In the genomic region with DNA sequence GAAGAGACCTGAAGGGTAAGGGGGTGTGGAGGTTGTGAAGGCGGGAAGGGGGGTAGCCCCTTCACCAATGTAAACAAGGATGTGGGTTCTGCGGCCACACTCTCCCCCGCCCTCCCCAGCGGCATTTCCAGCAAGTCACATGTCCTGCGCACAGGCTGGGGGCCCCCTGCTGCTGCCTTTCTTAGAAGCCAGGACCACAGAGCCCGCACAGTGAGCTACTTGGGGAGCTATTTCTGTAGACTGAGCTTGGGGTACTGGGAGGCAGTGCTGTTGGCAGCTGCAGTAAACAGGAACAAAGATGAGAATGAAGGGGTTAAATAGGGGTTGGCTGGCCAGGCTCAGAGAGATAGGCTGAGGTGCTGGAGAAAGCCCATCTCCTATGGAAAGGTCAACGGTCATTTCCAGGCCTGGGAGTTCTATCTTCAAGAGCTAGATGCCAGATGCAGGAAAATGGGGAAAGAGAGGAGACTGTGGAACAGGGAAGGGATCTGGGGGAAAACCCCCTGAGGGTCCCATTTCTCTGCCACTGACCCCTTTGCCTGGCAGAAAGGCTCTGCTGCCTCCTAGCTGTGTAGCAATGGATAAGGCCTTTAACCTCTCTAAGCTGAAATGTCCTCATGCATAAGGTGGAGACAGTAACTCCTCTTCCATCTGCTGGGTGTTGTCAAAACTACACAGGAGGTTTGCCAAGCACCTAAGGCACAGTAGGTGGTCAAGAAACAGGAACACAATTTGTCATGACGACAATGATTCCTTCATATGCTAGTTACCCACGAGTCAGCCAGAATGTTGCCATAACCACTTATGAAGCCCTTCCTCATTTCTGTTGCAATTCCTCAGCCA, we compare ENCODE assay signal across 8 cellular contexts. TPM values are rescaled to one million over a fixed set of nuclear protein-coding genes. Genes with fewer than 3 reads are reported as not detected.
DNase-seq lines count a peak whose midpoint lies in the region; ATAC-seq and TF ChIP-seq lines count a peak whose summit lies in the region.

No MANE protein-coding gene starts in this region.

- H3K27me3 Mint-ChIP-seq in activated T-cell treated with anti-CD3 and anti-CD28 coated beads, Interleukin-2, amount 50 U/mL, for 4 hours (ENCODE audit: low read depth): no peaks in the 10 kb centered on the region

- peaks cover 28% of the 10 kb centered on the region for H3K36me3 Mint-ChIP-seq in activated T-cell treated with anti-CD3 and anti-CD28 coated beads, Interleukin-2, amount 50 U/mL, for 4 hours (ENCODE audit: insufficient read depth)

- peaks cover 85% of the 10 kb centered on the region for H3K4me1 Mint-ChIP-seq in activated T-cell treated with anti-CD3 and anti-CD28 coated beads, Interleukin-2, amount 50 U/mL, for 4 hours (ENCODE audit: low read depth)

- H3K4me3 Mint-ChIP-seq in activated T-cell treated with anti-CD3 and anti-CD28 coated beads, Interleukin-2, amount 50 U/mL, for 4 hours: peak overlapping the region; percentile 82

- ATAC-seq in HG02588 (IDR thresholded peaks at IDR 0.05; ENCODE audit: unreplicated experiment): peak; percentile 63
- peak; percentile 68 to 72 for ATAC-seq in activated T-cell treated with anti-CD3 and anti-CD28 coated beads, Interleukin-2, amount 50 U/mL, for 4 hours
- peak; percentile 62 for ATAC-seq in left ventricle myocardium superior

- no peaks in the 10 kb centered on the region for H3K9me3 Mint-ChIP-seq in activated T-cell treated with anti-CD3 and anti-CD28 coated beads, Interleukin-2, amount 50 U/mL, for 4 hours

- peak; percentile 87 for DNase-seq in NOMO-1 treated with DMSO at 0.1 percent for 48 hours (lab: John Stamatoyannopoulos, UW; ENCODE audit: unreplicated experiment)
- DNase-seq in activated T-cell treated with anti-CD3 and anti-CD28 coated beads, Interleukin-2, amount 50 U/mL, for 4 hours: peak; percentile 85
- peak; percentile 52 for DNase-seq in left ventricle myocardium superior
- DNase-seq in stimulated activated CD4-positive, alpha-beta T cell treated with anti-CD3 and anti-CD28 coated beads, TNF-alpha, amount 100 ng/mL, for 24 hours (ENCODE audit: low read depth in 3 of 3): peak; percentile 59 to 87 (median 71)
- DNase-seq in HEK293T (ENCODE audit: extremely low spot score): no peak
- no peak for DNase-seq in NCI-H2196 (lab: John Stamatoyannopoulos, UW; ENCODE audit: unreplicated experiment)

- intact Hi-C loops in left ventricle myocardium superior (cut with micrococcal nuclease): no loop called here

- TF ChIP-seq CTCF in GM12874 (IDR thresholded peaks at IDR 0.05; ENCODE audit: insufficient read depth, low read depth, low read length): peak; percentile 15; the same call in 1 of the 2 replicates

- CTCF ChIA-PET in HEK293T (lab: Yijun Ruan, JAX): interaction anchor here (1.2 kb wide), 1 partner anchor 9 kb away, joined by 3 read pairs; no protein-coding TSS in a partner anchor

- POLR2A ChIA-PET in HEK293T (lab: Yijun Ruan, JAX): no interaction called here

TF ChIP-seq in HEK293T, 16 proteins besides CTCF, POLR2A, EP300 and RAD21:
- no peak for TF ChIP-seq CTBP1 (IDR thresholded peaks at IDR 0.05; ENCODE audit: borderline replicate concordance)
- no peak for TF ChIP-seq FOXA1 (IDR thresholded peaks at IDR 0.05)
- no peak for TF ChIP-seq SUZ12 (IDR thresholded peaks at IDR 0.05)
- no peak for TF ChIP-seq ZNF384 (IDR thresholded peaks at IDR 0.05)
- TF ChIP-seq FOXK2 (IDR thresholded peaks at IDR 0.05): no peak
- no peak for TF ChIP-seq BHLHE40 (IDR thresholded peaks at IDR 0.05; ENCODE audit: borderline replicate concordance)
- no peak for TF ChIP-seq HDGF (IDR thresholded peaks at IDR 0.05; ENCODE audit: borderline replicate concordance)
- TF ChIP-seq, protein P1, sequence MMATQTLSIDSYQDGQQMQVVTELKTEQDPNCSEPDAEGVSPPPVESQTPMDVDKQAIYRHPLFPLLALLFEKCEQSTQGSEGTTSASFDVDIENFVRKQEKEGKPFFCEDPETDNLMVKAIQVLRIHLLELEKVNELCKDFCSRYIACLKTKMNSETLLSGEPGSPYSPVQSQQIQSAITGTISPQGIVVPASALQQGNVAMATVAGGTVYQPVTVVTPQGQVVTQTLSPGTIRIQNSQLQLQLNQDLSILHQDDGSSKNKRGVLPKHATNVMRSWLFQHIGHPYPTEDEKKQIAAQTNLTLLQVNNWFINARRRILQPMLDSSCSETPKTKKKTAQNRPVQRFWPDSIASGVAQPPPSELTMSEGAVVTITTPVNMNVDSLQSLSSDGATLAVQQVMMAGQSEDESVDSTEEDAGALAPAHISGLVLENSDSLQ (IDR thresholded peaks at IDR 0.05): no peak
- no peak for TF ChIP-seq L3MBTL2 (conservative IDR thresholded peaks at IDR 0.05)
- TF ChIP-seq SP1 (IDR thresholded peaks at IDR 0.05): no peak
- TF ChIP-seq NFRKB (IDR thresholded peaks at IDR 0.05): no peak
- TF ChIP-seq TARDBP (IDR thresholded peaks at IDR 0.05): no peak
- TF ChIP-seq ARNT (IDR thresholded peaks at IDR 0.05): no peak
TF ChIP-seq in HEK293T: peak in this region for 0.

RNA-seq across cellular contexts. Expression of a gene that starts 18.5 kb away (rescaled TPM):
- total RNA-seq in activated T-cell treated with anti-CD3 and anti-CD28 coated beads, Interleukin-2, amount 50 U/mL, for 4 hours: 100 to 1,000 TPM; 197 to 279 (median 270) TPM
- total RNA-seq in left ventricle myocardium superior: 3.9 TPM

RNA-seq across cellular contexts. Expression of a gene that starts 20.1 kb away (rescaled TPM):
- 10 to 100 TPM; 55.5 to 65.2 (median 57.8) TPM for total RNA-seq in activated T-cell treated with anti-CD3 and anti-CD28 coated beads, Interleukin-2, amount 50 U/mL, for 4 hours
- 18.9 TPM for total RNA-seq in left ventricle myocardium superior

RNA-seq across cellular contexts. Expression of a gene that starts 25.8 kb away (rescaled TPM):
- total RNA-seq in activated T-cell treated with anti-CD3 and anti-CD28 coated beads, Interleukin-2, amount 50 U/mL, for 4 hours: 10 to 100 TPM; 23.1 to 31.5 (median 30.6) TPM
- total RNA-seq in left ventricle myocardium superior: 15.7 TPM

RNA-seq across cellular contexts. Expression of a gene that starts 34.4 kb away (rescaled TPM):
- 1 to 10 TPM in 2 of 3 donors, under 1 TPM in 1; 0.71 to 1.1 (median 1.1) TPM for total RNA-seq in activated T-cell treated with anti-CD3 and anti-CD28 coated beads, Interleukin-2, amount 50 U/mL, for 4 hours
- 0.47 TPM for total RNA-seq in left ventricle myocardium superior

RNA-seq across cellular contexts. Expression of a gene that starts 39.6 kb away (rescaled TPM):
- total RNA-seq in activated T-cell treated with anti-CD3 and anti-CD28 coated beads, Interleukin-2, amount 50 U/mL, for 4 hours: 100 to 1,000 TPM; 130 to 147 (median 139) TPM
- total RNA-seq in left ventricle myocardium superior: 64.5 TPM

Comparison
In these comparisons a context has a peak if more than half of its experiments do, and no peak if none do; other contexts are left out.
1. DNase-seq: peak in NOMO-1 treated with DMSO at 0.1 percent for 48 hours (single experiment), activated T-cell treated with anti-CD3 and anti-CD28 coated beads, Interleukin-2, amount 50 U/mL, for 4 hours (single experiment), left ventricle myocardium superior (single experiment) and stimulated activated CD4-positive, alpha-beta T cell treated with anti-CD3 and anti-CD28 coated beads, TNF-alpha, amount 100 ng/mL, for 24 hours (3 of 3); none in HEK293T (single experiment) and NCI-H2196 (single experiment).
2. RNA of a gene that starts 18.5 kb away (total RNA-seq): 197 to 279 TPM in activated T-cell treated with anti-CD3 and anti-CD28 coated beads, Interleukin-2, amount 50 U/mL, for 4 hours; 3.9 TPM in left ventricle myocardium superior (single experiment); every median in the first group is over 10 times any median in the second.
3. Peak in every context shown above with its lines, with median percentiles within 50 percentile points of each other: ATAC-seq.